ENCODE assay signal across 28 cellular contexts in the genomic region with DNA sequence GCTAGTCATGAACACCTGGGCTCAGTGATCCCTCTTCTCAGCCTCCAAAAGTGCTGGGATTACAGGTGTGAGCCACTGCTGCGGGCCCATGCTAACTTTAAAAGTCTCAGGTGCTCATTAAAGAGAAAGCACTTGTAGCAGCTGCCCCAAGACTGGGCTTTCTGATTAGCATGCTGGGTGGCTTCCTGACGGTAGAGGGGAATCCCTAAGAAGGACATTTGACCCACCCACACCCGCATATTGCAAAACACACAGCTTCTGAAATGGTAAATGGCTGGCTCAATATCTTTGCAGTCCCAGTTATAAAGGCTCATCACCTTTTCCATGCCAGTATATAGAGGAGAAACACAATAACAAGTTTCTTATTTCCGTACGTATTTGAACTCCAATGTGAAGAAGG.
"Had no signal": no experiment of that assay in that cellular context is flagged by ENCODE, and none has a peak within 500 bp of the region (broad histone marks: within the 10 kb centered on the region; RNA-seq: fewer than 3 reads in every experiment).

No MANE protein-coding gene starts in this region.

- H3K4me1 ChIP-seq: ascending aorta, heart left ventricle, left lung, lower lobe of right lung, right atrium auricular region, stomach had no signal

- H3K36me3 ChIP-seq: ascending aorta, heart left ventricle, left lung, lower lobe of right lung, neural progenitor cell, right atrium auricular region, stomach, tibial artery had no signal

- ATAC-seq: activated CD4-positive, CD25-positive, alpha-beta regulatory T cell treated with anti-CD3 and anti-CD28 coated beads, Interleukin-2, amount 50 U/mL, for 24 hours; effector memory CD8-positive, alpha-beta T cell; heart left ventricle; left lung; lower lobe of right lung; natural killer cell; stimulated activated memory B cell treated with anti-CD40 and anti-IgM and Interleukin-4, amounts not matched to agents 10 μg/mL and 1 μg/mL and 100 μg/mL, for 72 hours had no signal

- H3K9ac ChIP-seq: neural progenitor cell had no signal

- H3K27me3 ChIP-seq: ascending aorta, heart left ventricle, left lung, neural progenitor cell, right atrium auricular region, stomach, tibial artery had no signal

- H3K9me3 ChIP-seq: ascending aorta, heart left ventricle, left lung, lower lobe of right lung, right atrium auricular region, stomach, tibial artery had no signal

- DNase-seq: activated CD4-positive, alpha-beta T cell treated with anti-CD3 and anti-CD28 coated beads for 48 hours; activated CD4-positive, alpha-beta T cell treated with anti-CD3 and anti-CD28 coated beads, Interleukin-2, amount 50 U/mL, for 48 hours; activated CD8-positive, alpha-beta memory T cell treated with anti-CD3 and anti-CD28 coated beads for 24 hours; activated gamma-delta T cell; activated naive CD4-positive, alpha-beta T cell treated with anti-CD3 and anti-CD28 coated beads, Interleukin-2, amount 10 ng/mL, durations not matched to agents 7 days and 5 days; activated naive CD8-positive, alpha-beta T cell treated with anti-CD3 and anti-CD28 coated beads, Interleukin-2, amount 10 ng/mL, durations not matched to agents 7 days and 5 days; cortex of kidney; effector memory CD8-positive, alpha-beta T cell; heart left ventricle; hypothalamus; kidney glomerular epithelial cell; left lung; lower lobe of right lung; mesenchymal stem cell; natural killer cell; occipital lobe; stimulated activated CD4-positive, alpha-beta T cell treated with anti-CD3 and anti-CD28 coated beads, Interleukin-1b, Interleukin-23, amount 100 ng/mL, for 48 hours; stimulated activated CD4-positive, alpha-beta T cell treated with anti-CD3 and anti-CD28 coated beads, Interleukin-4, amount 100 ng/mL, for 4 hours; stimulated activated CD8-positive, alpha-beta memory T cell treated with anti-CD3 and anti-CD28 coated beads, Interleukin-4, amount 100 ng/mL, for 48 hours; stomach; tibial artery had no signal

- H2AFZ ChIP-seq: neural progenitor cell had no signal

- H3K4me2 ChIP-seq: neural progenitor cell, smooth muscle cell had no signal

- H3K27ac ChIP-seq: ascending aorta, heart left ventricle, left lung, lower lobe of right lung, neural progenitor cell, right atrium auricular region, stomach, tibial artery, VCaP had no signal

- H3K4me3 ChIP-seq: ascending aorta, heart left ventricle, left lung, lower lobe of right lung, neural progenitor cell, right atrium auricular region, smooth muscle cell, stomach, tibial artery had no signal
